Comparison of ENCODE assay signal across 15 cellular contexts in genomic region chr17:70521821-70522256, GRCh38.
DNase-seq lines count a peak whose midpoint lies in the region; ATAC-seq and TF ChIP-seq lines count a peak whose summit lies in the region.
"Had no signal": no experiment of that assay in that cellular context is flagged by ENCODE, and none has a peak within 500 bp of the region (broad histone marks: within the 10 kb centered on the region; RNA-seq: fewer than 3 reads in every experiment).

No MANE protein-coding gene starts in this region.

- peaks cover 0 to 1% of the 10 kb centered on the region in 2 donors for H3K27me3 Mint-ChIP-seq in T-cell
- H3K27me3 Mint-ChIP-seq: activated CD4-positive, alpha-beta T cell treated with anti-CD3 and anti-CD28 coated beads, Interleukin-2, amount 10 ng/mL, durations not matched to agents 7 days and 5 days had no signal

- no peak overlapping the region for H3K4me2 ChIP-seq in SK-N-SH
- H3K4me2 ChIP-seq: A549, KMS-11 had no signal

- TF ChIP-seq EP300 in SK-N-SH (IDR thresholded peaks at IDR 0.05; ENCODE audit: borderline replicate concordance in 1 of 2, low read depth in 1 of 2, low read length in 1 of 2) = no peak

- H4K20me1 ChIP-seq in SK-N-SH (ENCODE audit: insufficient read depth) = no peaks in the 10 kb centered on the region

- TF ChIP-seq CTCF in SK-N-SH (IDR thresholded peaks at IDR 0.05) = no peak
- no peak for TF ChIP-seq CTCF in astrocyte of the cerebellum (IDR thresholded peaks at IDR 0.05; ENCODE audit: low read depth, low read length, missing control alignments)
- no peak for TF ChIP-seq CTCF in thyroid gland (IDR thresholded peaks at IDR 0.05)

- 15% methylated on average over 3 of the region's 3 CpGs for WGBS in SK-N-SH (ENCODE audit: low lambda C conversion rate)
- WGBS in right cardiac atrium = 2% methylated on average over 3 of the region's 3 CpGs
- WGBS in thyroid gland, 2 donors = 0 to 2% methylated on average over 3 of the region's 3 CpGs

- H3K27ac Mint-ChIP-seq in T-cell = no peak overlapping the region
- H3K27ac Mint-ChIP-seq: activated CD4-positive, alpha-beta T cell treated with anti-CD3 and anti-CD28 coated beads, Interleukin-2, amount 10 ng/mL, durations not matched to agents 7 days and 5 days had no signal

- H3K36me3 Mint-ChIP-seq in T-cell = no peaks in the 10 kb centered on the region

- CTCF ChIA-PET in SK-N-SH (lab: Yijun Ruan, JAX) (interaction anchor here (1.0 to 2.0 kb wide), 2 partner anchors 30 to 141 kb away, joined by 3 to 12 read pairs; no protein-coding TSS in a partner anchor), T-cell (lab: Charles Lee) (no interaction called here)

- in situ Hi-C loops in astrocyte of the cerebellum (cut with HindIII; ENCODE audit: low sequenced_read_pairs) = no loop called here

- DNase-seq in SK-N-SH (no peak), astrocyte of the cerebellum (ENCODE audit: low read depth) (peak; percentile 31), right cardiac atrium (peak; percentile 50 to 80 (median 61)), thyroid gland (peak; percentile 70 to 74), T-cell (no peak), ureter (ENCODE audit: low spot score) (no peak), NCI-H526 (lab: John Stamatoyannopoulos, UW) (no peak)
- DNase-seq: activated CD4-positive, alpha-beta T cell treated with anti-CD3 and anti-CD28 coated beads, Interleukin-2, amount 10 ng/mL, durations not matched to agents 7 days and 5 days; activated effector memory CD4-positive, alpha-beta T cell treated with Interleukin-2 at 50 U/mL for 16 hours; cerebellar nuclear complex; DMS79 had no signal

- H3K4me1 ChIP-seq in SK-N-SH (ENCODE audit: control insufficient read depth in 1 of 2, insufficient read depth in 2 of 2, low read depth in 1 of 2, low read length in 1 of 2) = no peaks in the 10 kb centered on the region
- peaks cover 2% of the 10 kb centered on the region for H3K4me1 ChIP-seq in right cardiac atrium (ENCODE audit: control insufficient read depth, insufficient read depth, low read length)
- peaks cover 0 to 5% of the 10 kb centered on the region in 2 donors for H3K4me1 ChIP-seq in thyroid gland
- H3K4me1 ChIP-seq: A549, foreskin keratinocyte had no signal

- no peak for TF ChIP-seq POLR2A in thyroid gland (IDR thresholded peaks at IDR 0.05)

- H2AFZ ChIP-seq in SK-N-SH (ENCODE audit: low read depth) = no peak overlapping the region

- H3K27me3 ChIP-seq in SK-N-SH (ENCODE audit: insufficient read depth) = no peaks in the 10 kb centered on the region
- no peaks in the 10 kb centered on the region for H3K27me3 ChIP-seq in right cardiac atrium (ENCODE audit: control insufficient read depth, insufficient read depth)
- no peaks in the 10 kb centered on the region for H3K27me3 ChIP-seq in thyroid gland
- H3K27me3 ChIP-seq: foreskin keratinocyte had no signal

- no peaks in the 10 kb centered on the region for H3K79me2 ChIP-seq in SK-N-SH (ENCODE audit: insufficient read depth)

- intact Hi-C loops in right cardiac atrium (cut with DNase I) (no loop called here), thyroid gland (cut with DNase I) (no loop called here)

- no peaks in the 10 kb centered on the region for H3K4me1 Mint-ChIP-seq in T-cell
- H3K4me1 Mint-ChIP-seq: activated CD4-positive, alpha-beta T cell treated with anti-CD3 and anti-CD28 coated beads, Interleukin-2, amount 10 ng/mL, durations not matched to agents 7 days and 5 days had no signal

- no peak overlapping the region for H3K4me3 Mint-ChIP-seq in T-cell
- H3K4me3 Mint-ChIP-seq: activated CD4-positive, alpha-beta T cell treated with anti-CD3 and anti-CD28 coated beads, Interleukin-2, amount 10 ng/mL, durations not matched to agents 7 days and 5 days had no signal

- no peak overlapping the region for H3K9ac ChIP-seq in SK-N-SH
- H3K9ac ChIP-seq: KMS-11 had no signal

- no peaks in the 10 kb centered on the region for H3K9me3 ChIP-seq in SK-N-SH
- no peaks in the 10 kb centered on the region for H3K9me3 ChIP-seq in right cardiac atrium (ENCODE audit: control insufficient read depth, low read length)
- no peaks in the 10 kb centered on the region for H3K9me3 ChIP-seq in thyroid gland
- H3K9me3 ChIP-seq: A549 had no signal

- H3F3A ChIP-seq in SK-N-SH (replicated peaks; ENCODE audit: insufficient read depth) = no peaks in the 10 kb centered on the region

- POLR2A ChIA-PET in SK-N-SH (lab: Yijun Ruan, JAX) (no interaction called here), T-cell (lab: Charles Lee) (no interaction called here)

- H3K36me3 ChIP-seq in SK-N-SH (replicated peaks in 1 of 2; ENCODE audit: control insufficient read depth in 1 of 2, insufficient read depth in 2 of 2, low read length in 1 of 2) (no peaks in the 10 kb centered on the region), thyroid gland (no peaks in the 10 kb centered on the region)

- no peak for TF ChIP-seq RAD21 in SK-N-SH (IDR thresholded peaks at IDR 0.05; ENCODE audit: low read length)

- H3K4me3 ChIP-seq in SK-N-SH (ENCODE audit: low read depth in 2 of 2, low read length in 1 of 2) (no peak overlapping the region), astrocyte of the cerebellum (ENCODE audit: low read depth, low read length) (no peak overlapping the region), right cardiac atrium (ENCODE audit: low read length) (no peak overlapping the region), thyroid gland (replicated peaks in 1 of 3) (no peak overlapping the region)
- H3K4me3 ChIP-seq: A549 had no signal

- H3K27ac ChIP-seq in SK-N-SH (ENCODE audit: low read depth in 2 of 2, low read length in 1 of 2) = no peak overlapping the region
- H3K27ac ChIP-seq in right cardiac atrium (ENCODE audit: low read length) = no peak overlapping the region
- H3K27ac ChIP-seq in thyroid gland = no peak overlapping the region
- H3K27ac ChIP-seq: A549, foreskin keratinocyte, KMS-11 had no signal

- no peaks in the 10 kb centered on the region for H3K9me2 ChIP-seq in SK-N-SH

- ATAC-seq in SK-N-SH treated with all-trans-retinoic acid at 6 μM for 48 hours = no peak
- peak; percentile 83 to 89 for ATAC-seq in right cardiac atrium
- ATAC-seq in T-cell (replicated peaks in 1 of 4) = no peak
- ATAC-seq: A549, foreskin keratinocyte had no signal

- no peaks in the 10 kb centered on the region for H3K9me3 Mint-ChIP-seq in T-cell

TF ChIP-seq in SK-N-SH treated with all-trans-retinoic acid at 6 μM for 48 hours, 23 proteins besides CTCF, POLR2A, EP300 and RAD21:
- peak; percentile 61 for TF ChIP-seq ISL1 (CRISPR knock-in tag; IDR thresholded peaks at IDR 0.05)
- no peak for TF ChIP-seq ESRRG (CRISPR knock-in tag; IDR thresholded peaks at IDR 0.05)

TF ChIP-seq in SK-N-SH, 30 proteins besides CTCF, POLR2A, EP300 and RAD21:
- TF ChIP-seq CHD2 (IDR thresholded peaks at IDR 0.05; ENCODE audit: low read length, partially characterized antibody) (no peak), USF1 (IDR thresholded peaks at IDR 0.05; ENCODE audit: borderline replicate concordance, low read depth) (no peak), RCOR1 (IDR thresholded peaks at IDR 0.05; ENCODE audit: low read length) (no peak), NFIC (IDR thresholded peaks at IDR 0.05; ENCODE audit: borderline replicate concordance) (no peak), GABPA (IDR thresholded peaks at IDR 0.05; ENCODE audit: low read depth) (no peak), MEF2A (IDR thresholded peaks at IDR 0.05; ENCODE audit: borderline replicate concordance, low read depth) (no peak)
- TF ChIP-seq, protein P1, sequence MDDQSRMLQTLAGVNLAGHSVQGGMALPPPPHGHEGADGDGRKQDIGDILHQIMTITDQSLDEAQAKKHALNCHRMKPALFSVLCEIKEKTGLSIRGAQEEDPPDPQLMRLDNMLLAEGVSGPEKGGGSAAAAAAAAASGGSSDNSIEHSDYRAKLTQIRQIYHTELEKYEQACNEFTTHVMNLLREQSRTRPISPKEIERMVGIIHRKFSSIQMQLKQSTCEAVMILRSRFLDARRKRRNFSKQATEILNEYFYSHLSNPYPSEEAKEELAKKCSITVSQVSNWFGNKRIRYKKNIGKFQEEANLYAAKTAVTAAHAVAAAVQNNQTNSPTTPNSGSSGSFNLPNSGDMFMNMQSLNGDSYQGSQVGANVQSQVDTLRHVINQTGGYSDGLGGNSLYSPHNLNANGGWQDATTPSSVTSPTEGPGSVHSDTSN (IDR thresholded peaks at IDR 0.05) = no peak

Comparison
In these comparisons a context has a peak if more than half of its experiments do, and no peak if none do; other contexts are left out.
1. ATAC-seq: peak in right cardiac atrium (2 of 2); none in SK-N-SH treated with all-trans-retinoic acid at 6 μM for 48 hours (single experiment) and T-cell (0 of 4).
2. DNase-seq: peak in astrocyte of the cerebellum (single experiment), right cardiac atrium (3 of 3) and thyroid gland (2 of 2); none in SK-N-SH (single experiment), T-cell (0 of 34), ureter (single experiment) and NCI-H526 (0 of 2).